In genomic region chr13:89003656-89004055, GRCh38 we compare ENCODE assay signal across 33 cellular contexts.
"Had no signal": no experiment of that assay in that cellular context is flagged by ENCODE, and none has a peak within 500 bp of the region (broad histone marks: within the 10 kb centered on the region; RNA-seq: fewer than 3 reads in every experiment).

No MANE protein-coding gene starts in this region.

- H3K4me1 ChIP-seq: adrenal gland, body of pancreas, breast epithelium had no signal

- H3K9me3 Mint-ChIP-seq: activated B cell treated with CpG ODN at 0.5 μM for 24 hours; activated CD4-positive, alpha-beta T cell treated with anti-CD3 and anti-CD28 coated beads, Interleukin-2, amount 10 ng/mL, durations not matched to agents 24 days and 14 days; activated naive CD8-positive, alpha-beta T cell treated with anti-CD3 and anti-CD28 coated beads for 36 hours; activated T-helper 1 cell treated with anti-CD3 and anti-CD28 coated beads, Interleukin-12 subunit alpha, Interleukin-12 subunit beta, Interleukin-2, Interleukin-4 antibody, amounts not matched to agents 30 ng/mL and 10 ng/mL and 1 ng/mL, durations not matched to agents 14 hours and 24 hours and 36 hours had no signal

- H3K36me3 Mint-ChIP-seq: activated CD4-positive, alpha-beta memory T cell treated with anti-CD3 and anti-CD28 coated beads for 36 hours; activated naive CD4-positive, alpha-beta T cell treated with anti-CD3 and anti-CD28 coated beads, Interleukin-2, amount 50 U/mL, for 72 hours; activated naive CD8-positive, alpha-beta T cell treated with anti-CD3 and anti-CD28 coated beads for 36 hours had no signal

- H3K9me3 ChIP-seq: adrenal gland, body of pancreas, breast epithelium had no signal

- H3K27me3 Mint-ChIP-seq: activated B cell treated with CpG ODN at 0.5 μM for 24 hours; activated CD4-positive, alpha-beta memory T cell treated with anti-CD3 and anti-CD28 coated beads for 36 hours; activated CD4-positive, alpha-beta T cell treated with anti-CD3 and anti-CD28 coated beads, Interleukin-2, amount 10 ng/mL, durations not matched to agents 24 days and 14 days; activated CD8-positive, alpha-beta T cell treated with anti-CD3 and anti-CD28 coated beads for 36 hours; activated naive CD8-positive, alpha-beta T cell treated with anti-CD3 and anti-CD28 coated beads for 36 hours; activated T-helper 17 cell treated with anti-CD3 and anti-CD28 coated beads, Interleukin-2, amount 50 U/mL, for 72 hours had no signal

- H3K4me3 ChIP-seq: adrenal gland, body of pancreas, breast epithelium had no signal

- H3K27ac ChIP-seq: adrenal gland, body of pancreas, brain microvascular endothelial cell, breast epithelium, VCaP had no signal

- DNase-seq: activated B cell treated with CpG ODN at 0.5 μM for 24 hours; activated CD4-positive, alpha-beta memory T cell treated with anti-CD3 and anti-CD28 coated beads for 36 hours; activated CD4-positive, alpha-beta T cell treated with anti-CD3 and anti-CD28 coated beads for 4 hours; activated CD4-positive, alpha-beta T cell treated with anti-CD3 and anti-CD28 coated beads, Interleukin-2, amount 10 ng/mL, durations not matched to agents 24 days and 14 days; activated CD4-positive, alpha-beta T cell treated with anti-CD3 and anti-CD28 coated beads, Interleukin-2, amount 50 U/mL, for 1 hour; activated CD4-positive, alpha-beta T cell treated with anti-CD3 and anti-CD28 coated beads, Interleukin-2, amount 50 U/mL, for 4 hours; activated CD4-positive, CD25-positive, alpha-beta regulatory T cell treated with anti-CD3 and anti-CD28 coated beads, Interleukin-2, amount 50 U/mL, for 72 hours; activated CD8-positive, alpha-beta memory T cell treated with anti-CD3 and anti-CD28 coated beads, Interleukin-2, amount 50 U/mL, for 4 hours; activated CD8-positive, alpha-beta T cell treated with anti-CD3 and anti-CD28 coated beads for 36 hours; activated effector memory CD4-positive, alpha-beta T cell treated with anti-CD3 and anti-CD28 coated beads, Interleukin-2, amount 50 U/mL, for 16 hours; activated gamma-delta T cell treated with Interleukin-2 at 50 U/mL for 16 hours; activated naive CD4-positive, alpha-beta T cell; activated naive CD4-positive, alpha-beta T cell treated with anti-CD3 and anti-CD28 coated beads for 36 hours; activated naive CD8-positive, alpha-beta T cell treated with anti-CD3 and anti-CD28 coated beads for 36 hours; activated T-cell treated with anti-CD3 and anti-CD28 coated beads for 4 hours; activated T-cell treated with anti-CD3 and anti-CD28 coated beads, Interleukin-2, amount 50 U/mL, for 1 hour; activated T-cell treated with anti-CD3 and anti-CD28 coated beads, Interleukin-2, amount 50 U/mL, for 4 hours; activated T-cell treated with anti-CD3 and anti-CD28 coated beads, Interleukin-2, amount 50 U/mL, for 72 hours; adrenal gland; amniotic stem cell; aorta; body of pancreas; brain microvascular endothelial cell; central memory CD4-positive, alpha-beta T cell; T-helper 2 cell; T-helper 9 cell had no signal

- H3K4me3 Mint-ChIP-seq: activated B cell treated with CpG ODN at 0.5 μM for 24 hours; activated CD4-positive, alpha-beta memory T cell treated with anti-CD3 and anti-CD28 coated beads for 36 hours; activated CD4-positive, alpha-beta T cell treated with anti-CD3 and anti-CD28 coated beads, Interleukin-2, amount 10 ng/mL, durations not matched to agents 24 days and 14 days; activated CD8-positive, alpha-beta T cell treated with anti-CD3 and anti-CD28 coated beads for 36 hours; activated naive CD4-positive, alpha-beta T cell treated with anti-CD3 and anti-CD28 coated beads for 36 hours; activated naive CD8-positive, alpha-beta T cell treated with anti-CD3 and anti-CD28 coated beads for 36 hours; activated T-cell treated with anti-CD3 and anti-CD28 coated beads, Interleukin-2, amount 50 U/mL, for 4 hours; activated T-cell treated with anti-CD3 and anti-CD28 coated beads, Interleukin-2, amount 50 U/mL, for 72 hours; activated T-helper 1 cell treated with anti-CD3 and anti-CD28 coated beads, Interleukin-12 subunit alpha, Interleukin-12 subunit beta, Interleukin-2, Interleukin-4 antibody, amounts not matched to agents 30 ng/mL and 10 ng/mL and 1 ng/mL, durations not matched to agents 14 hours and 24 hours and 36 hours; activated T-helper 17 cell treated with anti-CD3 and anti-CD28 coated beads, Interleukin-2, amount 50 U/mL, for 72 hours; T-helper 1 cell treated with Interleukin-12 subunit alpha and Interleukin-12 subunit beta and Interleukin-4 antibody, amounts not matched to agents 30 μg/mL and 1 μg/mL, for 36 hours; T-helper 2 cell treated with Interferon-gamma antibody and Interleukin-4, amounts not matched to agents 5 μg/mL and 100 μg/mL, for 36 hours had no signal

- H3K27me3 ChIP-seq: adrenal gland, body of pancreas, brain microvascular endothelial cell, breast epithelium had no signal

- H3K27ac Mint-ChIP-seq: activated B cell treated with CpG ODN at 0.5 μM for 24 hours; activated CD4-positive, alpha-beta memory T cell treated with anti-CD3 and anti-CD28 coated beads for 36 hours; activated CD4-positive, alpha-beta T cell treated with anti-CD3 and anti-CD28 coated beads, Interleukin-2, amount 10 ng/mL, durations not matched to agents 24 days and 14 days; activated CD8-positive, alpha-beta T cell treated with anti-CD3 and anti-CD28 coated beads for 36 hours; activated naive CD4-positive, alpha-beta T cell treated with anti-CD3 and anti-CD28 coated beads for 36 hours; activated naive CD4-positive, alpha-beta T cell treated with anti-CD3 and anti-CD28 coated beads, Interleukin-2, amount 50 U/mL, for 72 hours; activated naive CD8-positive, alpha-beta T cell treated with anti-CD3 and anti-CD28 coated beads for 36 hours; activated T-cell treated with anti-CD3 and anti-CD28 coated beads, Interleukin-2, amount 50 U/mL, for 72 hours; activated T-helper 1 cell treated with anti-CD3 and anti-CD28 coated beads, Interleukin-12 subunit alpha, Interleukin-12 subunit beta, Interleukin-2, Interleukin-4 antibody, amounts not matched to agents 30 ng/mL and 10 ng/mL and 1 ng/mL, durations not matched to agents 14 hours and 24 hours and 36 hours; activated T-helper 17 cell treated with anti-CD3 and anti-CD28 coated beads, Interleukin-2, amount 50 U/mL, for 72 hours; T-helper 1 cell treated with Interleukin-12 subunit alpha and Interleukin-12 subunit beta and Interleukin-4 antibody, amounts not matched to agents 30 μg/mL and 1 μg/mL, for 36 hours; T-helper 2 cell treated with Interferon-gamma antibody and Interleukin-4, amounts not matched to agents 5 μg/mL and 100 μg/mL, for 36 hours had no signal

- ATAC-seq: activated CD8-positive, alpha-beta T cell treated with anti-CD3 and anti-CD28 coated beads for 36 hours; activated naive CD4-positive, alpha-beta T cell treated with anti-CD3 and anti-CD28 coated beads, Interleukin-2, amount 50 U/mL, for 72 hours; activated T-cell treated with anti-CD3 and anti-CD28 coated beads, Interleukin-2, amount 50 U/mL, for 4 hours; activated T-cell treated with anti-CD3 and anti-CD28 coated beads, Interleukin-2, amount 50 U/mL, for 72 hours; activated T-helper 17 cell treated with anti-CD3 and anti-CD28 coated beads, Interleukin-2, amount 50 U/mL, for 72 hours; body of pancreas had no signal

- H3K4me1 Mint-ChIP-seq: activated B cell treated with CpG ODN at 0.5 μM for 24 hours; activated CD4-positive, alpha-beta T cell treated with anti-CD3 and anti-CD28 coated beads, Interleukin-2, amount 10 ng/mL, durations not matched to agents 24 days and 14 days; activated naive CD8-positive, alpha-beta T cell treated with anti-CD3 and anti-CD28 coated beads for 36 hours; activated T-helper 17 cell treated with anti-CD3 and anti-CD28 coated beads, Interleukin-2, amount 50 U/mL, for 72 hours had no signal

- H3K36me3 ChIP-seq: adrenal gland, brain microvascular endothelial cell, breast epithelium had no signal
